Comparison of ENCODE assay signal across 9 cellular contexts in the genomic region with DNA sequence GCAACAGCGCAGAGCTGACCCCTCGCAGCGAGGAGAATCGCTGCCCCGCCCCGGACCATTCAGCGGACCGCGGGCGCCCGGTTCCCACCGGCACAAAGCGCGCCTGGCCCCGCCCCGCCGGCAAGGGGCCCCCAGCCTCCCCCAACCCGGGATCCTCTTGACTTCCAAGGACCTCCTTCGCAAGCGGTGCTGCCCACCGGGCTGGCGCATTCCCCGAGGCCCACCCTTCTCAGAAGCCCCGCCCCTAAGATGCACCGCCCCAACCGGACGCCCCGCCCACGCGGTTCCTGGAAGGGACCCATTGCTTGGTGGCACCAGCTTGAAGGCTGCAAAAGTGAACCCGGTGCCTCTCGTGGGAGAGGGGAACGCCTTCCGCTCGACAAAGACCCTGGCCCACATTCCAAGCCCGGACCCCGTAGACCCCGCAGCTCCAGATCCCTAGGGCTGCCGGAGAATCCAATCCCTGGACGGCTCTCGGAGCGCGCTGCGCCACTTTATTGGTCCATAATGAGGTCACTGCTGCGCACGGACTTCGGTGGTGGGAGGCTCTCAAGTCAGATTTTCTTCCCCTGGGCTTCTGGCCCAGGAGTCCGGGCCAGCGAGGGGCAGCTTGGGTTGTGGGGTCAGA. TPM values are rescaled to one million over a fixed set of nuclear protein-coding genes. Genes with fewer than 3 reads are reported as not detected.
A peak's percentile ranks its signal among the peaks of the same experiment; 100 is the strongest.
DNase-seq lines count a peak whose midpoint lies in the region; ATAC-seq and TF ChIP-seq lines count a peak whose summit lies in the region.
"Had no signal": no experiment of that assay in that cellular context is flagged by ENCODE, and none has a peak within 500 bp of the region (broad histone marks: within the 10 kb centered on the region; RNA-seq: fewer than 3 reads in every experiment).

No MANE protein-coding gene starts in this region.

- DNase-seq in NCI-H1436 (lab: John Stamatoyannopoulos, UW) (peak; percentile 69), NCI-H1436 treated with DMSO at 0.1 percent for 48 hours (lab: John Stamatoyannopoulos, UW) (no peak), NCI-H345 treated with DMSO at 0.1 percent for 48 hours (lab: John Stamatoyannopoulos, UW; ENCODE audit: unreplicated experiment) (peak; percentile 81), lower lobe of right lung (no peak), foreskin melanocyte (no peak), HCEC 1CT (no peak)
- peak; percentile 72 to 76 for DNase-seq in activated T-cell treated with anti-CD3 and anti-CD28 coated beads, Interleukin-2, amount 50 U/mL, for 72 hours
- DNase-seq in NK-92 treated with Interleukin-12 subunit alpha and Interleukin-12 subunit beta, amount 100 ng/mL, for 24 hours (lab: John Stamatoyannopoulos, UW) = no peak

- no peaks in the 10 kb centered on the region for H3K9me3 ChIP-seq in lower lobe of right lung

- no peaks in the 10 kb centered on the region for H3K36me3 ChIP-seq in lower lobe of right lung

- peaks cover 90% of the 10 kb centered on the region for H3K27me3 ChIP-seq in lower lobe of right lung (ENCODE audit: low read depth)

- TF ChIP-seq CTCF in lower lobe of right lung (IDR thresholded peaks at IDR 0.05) = no peak

- H3K27ac ChIP-seq in lower lobe of right lung = no peak overlapping the region

- H3K27ac Mint-ChIP-seq in activated T-cell treated with anti-CD3 and anti-CD28 coated beads, Interleukin-2, amount 50 U/mL, for 72 hours = no peak overlapping the region

- H3K36me3 Mint-ChIP-seq in activated T-cell treated with anti-CD3 and anti-CD28 coated beads, Interleukin-2, amount 50 U/mL, for 72 hours (ENCODE audit: insufficient read depth in 2 of 2) = peaks cover 0 to 1% of the 10 kb centered on the region in 2 donors

- no peak overlapping the region for H3K4me3 ChIP-seq in lower lobe of right lung

- no peaks in the 10 kb centered on the region for H3K9me3 Mint-ChIP-seq in activated T-cell treated with anti-CD3 and anti-CD28 coated beads, Interleukin-2, amount 50 U/mL, for 72 hours

- peak; percentile 16 to 27 for ATAC-seq in activated T-cell treated with anti-CD3 and anti-CD28 coated beads, Interleukin-2, amount 50 U/mL, for 72 hours (replicated peaks in 1 of 2)
- peak; percentile 5 to 15 for ATAC-seq in lower lobe of right lung

- H3K4me3 Mint-ChIP-seq in activated T-cell treated with anti-CD3 and anti-CD28 coated beads, Interleukin-2, amount 50 U/mL, for 72 hours = peak overlapping the region; percentile 81 to 86

- H3K4me1 ChIP-seq in lower lobe of right lung = peaks cover 30% of the 10 kb centered on the region

- H3K27me3 Mint-ChIP-seq in activated T-cell treated with anti-CD3 and anti-CD28 coated beads, Interleukin-2, amount 50 U/mL, for 72 hours (ENCODE audit: low read depth) = peaks cover 68% of the 10 kb centered on the region

- H3K4me1 Mint-ChIP-seq in activated T-cell treated with anti-CD3 and anti-CD28 coated beads, Interleukin-2, amount 50 U/mL, for 72 hours (ENCODE audit: low read depth) = peaks cover 16% of the 10 kb centered on the region

- intact Hi-C loops in lower lobe of right lung (cut with DNase I) = no loop called here

RNA-seq across cellular contexts. Expression of a gene that starts 2.0 kb away (rescaled TPM):
- not detected for total RNA-seq in activated T-cell treated with anti-CD3 and anti-CD28 coated beads, Interleukin-2, amount 50 U/mL, for 72 hours
- not detected for total RNA-seq in lower lobe of right lung
- total RNA-seq: liver had no signal

RNA-seq across cellular contexts. Expression of a gene that starts 10.2 kb away (rescaled TPM):
- 10 to 100 TPM; 39.5 to 46.9 TPM for total RNA-seq in activated T-cell treated with anti-CD3 and anti-CD28 coated beads, Interleukin-2, amount 50 U/mL, for 72 hours
- 49.0 TPM for total RNA-seq in lower lobe of right lung

RNA-seq across cellular contexts. Expression of a gene that starts 14.9 kb away (rescaled TPM):
- total RNA-seq in activated T-cell treated with anti-CD3 and anti-CD28 coated beads, Interleukin-2, amount 50 U/mL, for 72 hours = 1 to 10 TPM in 1 of 2 donors, under 1 TPM in 1; 0.62 to 1.6 TPM
- 16.6 TPM for total RNA-seq in lower lobe of right lung

RNA-seq across cellular contexts. Expression of a gene that starts 40.1 kb away (rescaled TPM):
- total RNA-seq in activated T-cell treated with anti-CD3 and anti-CD28 coated beads, Interleukin-2, amount 50 U/mL, for 72 hours = 10 to 100 TPM in 1 of 2 donors, 1 to 10 TPM in 1; 9.5 to 14.9 TPM
- total RNA-seq in lower lobe of right lung = 14.0 TPM

RNA-seq across cellular contexts. Expression of a gene that starts 46.6 kb away (rescaled TPM):
- 100 to 1,000 TPM; 507 to 537 TPM for total RNA-seq in activated T-cell treated with anti-CD3 and anti-CD28 coated beads, Interleukin-2, amount 50 U/mL, for 72 hours
- 317 TPM for total RNA-seq in lower lobe of right lung

Comparison
In these comparisons a context has a peak if more than half of its experiments do, and no peak if none do; other contexts are left out.
1. DNase-seq: peak in NCI-H1436 (single experiment), NCI-H345 treated with DMSO at 0.1 percent for 48 hours (single experiment) and activated T-cell treated with anti-CD3 and anti-CD28 coated beads, Interleukin-2, amount 50 U/mL, for 72 hours (2 of 2); none in NCI-H1436 treated with DMSO at 0.1 percent for 48 hours (single experiment), lower lobe of right lung (single experiment), foreskin melanocyte (single experiment), HCEC 1CT (single experiment) and NK-92 treated with Interleukin-12 subunit alpha and Interleukin-12 subunit beta, amount 100 ng/mL, for 24 hours (single experiment).